19 cellular contexts compared by ENCODE assay signal in genomic region chrX:110381216-110381615, GRCh38. TPM values are rescaled to one million over a fixed set of nuclear protein-coding genes. Genes with fewer than 3 reads are reported as not detected.
"Had no signal": no experiment of that assay in that cellular context is flagged by ENCODE, and none has a peak within 500 bp of the region (broad histone marks: within the 10 kb centered on the region; RNA-seq: fewer than 3 reads in every experiment).

No MANE protein-coding gene starts in this region.

- H3K27ac ChIP-seq: breast epithelium, coronary artery, lower lobe of right lung, prostate gland, sigmoid colon, suprapubic skin had no signal

- DNase-seq: activated effector memory CD4-positive, alpha-beta T cell treated with Interleukin-2 at 50 U/mL for 16 hours; activated T-cell treated with anti-CD3 and anti-CD28 coated beads, Interleukin-2, amount 50 U/mL, for 24 hours; amniotic stem cell; effector memory CD4-positive, alpha-beta T cell; immature natural killer cell; left cardiac atrium; lower lobe of right lung; occipital lobe; sigmoid colon; stimulated activated CD4-positive, alpha-beta T cell treated with anti-CD3 and anti-CD28 coated beads, Interleukin-2, amount 100 ng/mL, for 48 hours; stimulated activated naive CD4-positive, alpha-beta T cell treated with Interleukin-2 at 50 U/mL for 16 hours had no signal

- H3K9me3 ChIP-seq: breast epithelium, lower lobe of right lung, prostate gland, sigmoid colon, suprapubic skin had no signal

- ATAC-seq: activated CD4-positive, CD25-positive, alpha-beta regulatory T cell treated with anti-CD3 and anti-CD28 coated beads, Interleukin-2, amount 50 U/mL, for 24 hours; left cardiac atrium; lower lobe of right lung; natural killer cell treated with Interleukin-12 subunit alpha and Interleukin-12 subunit beta and Interleukin-15 and Interleukin-18, amount 100 ng/mL, for 72 hours had no signal

- H3K36me3 ChIP-seq: breast epithelium, lower lobe of right lung, prostate gland, sigmoid colon, suprapubic skin had no signal

- H3K4me3 ChIP-seq: breast epithelium, coronary artery, lower lobe of right lung, prostate gland, sigmoid colon, suprapubic skin had no signal

- H3K27me3 ChIP-seq: sigmoid colon, suprapubic skin had no signal

- H3K4me1 ChIP-seq: breast epithelium, lower lobe of right lung, prostate gland, suprapubic skin had no signal

RNA-seq across cellular contexts. Expression of gene RTL9, which starts 22.6 kb away (rescaled TPM):
- total RNA-seq: lower lobe of right lung; mononuclear cell; natural killer cell treated with Interleukin-12 subunit alpha and Interleukin-12 subunit beta and Interleukin-15 and Interleukin-18, amount 100 ng/mL, for 72 hours; T-helper 2 cell treated with Interferon-gamma antibody and Interleukin-4, amounts not matched to agents 100 ng/mL and 5 ng/mL, for 36 hours had no signal
- polyA plus RNA-seq: immature natural killer cell had no signal
